Comparison of ENCODE assay signal across 1 cellular context in the genomic region with DNA sequence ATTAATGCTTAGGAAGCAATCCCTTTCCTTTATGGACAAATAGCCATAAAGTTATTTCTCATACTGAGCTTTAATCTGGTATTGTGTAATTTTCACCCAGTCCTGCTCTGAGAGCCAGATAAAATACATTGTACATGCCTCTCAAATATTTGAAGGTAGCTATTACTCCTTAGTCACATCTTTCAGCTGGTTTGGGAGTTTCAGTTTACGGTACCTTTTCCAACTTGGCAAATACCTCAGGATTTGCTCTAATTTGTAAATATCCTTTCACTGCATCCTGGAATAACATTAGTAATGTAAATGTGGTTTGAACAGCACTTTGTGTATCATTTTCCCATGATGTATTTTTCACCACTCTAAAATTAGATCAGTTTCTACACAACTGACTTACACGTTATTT.
A peak's percentile ranks its signal among the peaks of the same experiment; 100 is the strongest.
TF ChIP-seq lines count a peak whose summit lies in the region.

No MANE protein-coding gene starts in this region.

TF ChIP-seq in IMR-90, 13 proteins besides CTCF, POLR2A, EP300 and RAD21:
- TF ChIP-seq BHLHE40 (IDR thresholded peaks at IDR 0.05; ENCODE audit: low read depth, low read length) (no peak), CEBPB (IDR thresholded peaks at IDR 0.05; ENCODE audit: low read depth, low read length) (peak; percentile 53)
